29 cellular contexts compared by ENCODE assay signal in genomic region chr10:57494481-57494880, GRCh38.
"Had no signal": no experiment of that assay in that cellular context is flagged by ENCODE, and none has a peak within 500 bp of the region (broad histone marks: within the 10 kb centered on the region; RNA-seq: fewer than 3 reads in every experiment).

No MANE protein-coding gene starts in this region.

- H3K27me3 ChIP-seq: stomach, suprapubic skin, testis, thyroid gland, tibial artery, tibial nerve, transverse colon, upper lobe of left lung, upper lobe of right lung, uterus, vagina had no signal

- ATAC-seq: stimulated activated effector memory CD8-positive, alpha-beta T cell treated with anti-CD3 and anti-CD28 coated beads, Interleukin-12 subunit alpha, Interleukin-12 subunit beta, amount 100 ng/mL, for 72 hours; stimulated activated memory B cell treated with anti-CD40 and anti-IgM and Interleukin-4, amounts not matched to agents 10 μg/mL and 1 μg/mL and 100 μg/mL, for 72 hours; stimulated activated naive B cell treated with anti-CD40 and anti-IgM and Interleukin-4, amounts not matched to agents 10 μg/mL and 1 μg/mL and 100 μg/mL, for 72 hours; stimulated activated naive CD8-positive, alpha-beta T cell treated with anti-CD3 and anti-CD28 coated beads, Interleukin-15, amount 100 ng/mL, for 72 hours; stimulated activated naive CD8-positive, alpha-beta T cell treated with anti-CD3 and anti-CD28 coated beads, Interleukin-15, Interleukin-2, amounts not matched to agents 100 U/mL and 50 U/mL, for 24 hours; upper lobe of right lung had no signal

- H3K27ac Mint-ChIP-seq: stimulated activated effector memory CD8-positive, alpha-beta T cell treated with anti-CD3 and anti-CD28 coated beads, Interleukin-12 subunit alpha, Interleukin-12 subunit beta, amount 100 ng/mL, for 72 hours; stimulated activated memory B cell treated with anti-CD40 and anti-IgM and Interleukin-4, amounts not matched to agents 10 μg/mL and 1 μg/mL and 100 μg/mL, for 72 hours; stimulated activated naive B cell treated with anti-CD40 and anti-IgM and Interleukin-4, amounts not matched to agents 10 μg/mL and 1 μg/mL and 100 μg/mL, for 72 hours; stimulated activated naive CD8-positive, alpha-beta T cell treated with anti-CD3 and anti-CD28 coated beads, Interleukin-15, amount 100 ng/mL, for 72 hours; stimulated activated naive CD8-positive, alpha-beta T cell treated with anti-CD3 and anti-CD28 coated beads, Interleukin-15, Interleukin-2, amounts not matched to agents 100 ng/mL and 50 ng/mL, for 24 hours; type B pancreatic cell had no signal

- H3K9me3 ChIP-seq: stomach, suprapubic skin, testis, thoracic aorta, thyroid gland, tibial artery, transverse colon, upper lobe of left lung, upper lobe of right lung, uterus, vagina had no signal

- H3K27ac ChIP-seq: stomach, suprapubic skin, testis, thoracic aorta, thyroid gland, tibial artery, tibial nerve, transverse colon, upper lobe of left lung, upper lobe of right lung, uterus, vagina had no signal

- H3K4me1 Mint-ChIP-seq: stimulated activated effector memory CD8-positive, alpha-beta T cell treated with anti-CD3 and anti-CD28 coated beads, Interleukin-12 subunit alpha, Interleukin-12 subunit beta, amount 100 ng/mL, for 72 hours; stimulated activated memory B cell treated with anti-CD40 and anti-IgM and Interleukin-4, amounts not matched to agents 10 μg/mL and 1 μg/mL and 100 μg/mL, for 72 hours; stimulated activated naive B cell treated with anti-CD40 and anti-IgM and Interleukin-4, amounts not matched to agents 10 μg/mL and 1 μg/mL and 100 μg/mL, for 72 hours; stimulated activated naive CD8-positive, alpha-beta T cell treated with anti-CD3 and anti-CD28 coated beads, Interleukin-15, amount 100 ng/mL, for 72 hours had no signal

- H3K4me3 ChIP-seq: stomach, suprapubic skin, testis, thoracic aorta, thyroid gland, tibial artery, tibial nerve, transverse colon, upper lobe of left lung, upper lobe of right lung, uterus, vagina had no signal

- H3K27me3 Mint-ChIP-seq: stimulated activated memory B cell treated with anti-CD40 and anti-IgM and Interleukin-4, amounts not matched to agents 10 μg/mL and 1 μg/mL and 100 μg/mL, for 72 hours; stimulated activated naive B cell treated with anti-CD40 and anti-IgM and Interleukin-4, amounts not matched to agents 10 μg/mL and 1 μg/mL and 100 μg/mL, for 72 hours; stimulated activated naive CD8-positive, alpha-beta T cell treated with anti-CD3 and anti-CD28 coated beads, Interleukin-15, amount 100 ng/mL, for 72 hours; stimulated activated naive CD8-positive, alpha-beta T cell treated with anti-CD3 and anti-CD28 coated beads, Interleukin-15, Interleukin-2, amounts not matched to agents 100 ng/mL and 50 ng/mL, for 24 hours; type B pancreatic cell had no signal

- H3K4me3 Mint-ChIP-seq: stimulated activated effector memory CD8-positive, alpha-beta T cell treated with anti-CD3 and anti-CD28 coated beads, Interleukin-12 subunit alpha, Interleukin-12 subunit beta, amount 100 ng/mL, for 72 hours; stimulated activated memory B cell treated with anti-CD40 and anti-IgM and Interleukin-4, amounts not matched to agents 10 μg/mL and 1 μg/mL and 100 μg/mL, for 72 hours; stimulated activated naive B cell treated with anti-CD40 and anti-IgM and Interleukin-4, amounts not matched to agents 10 μg/mL and 1 μg/mL and 100 μg/mL, for 72 hours; stimulated activated naive CD8-positive, alpha-beta T cell treated with anti-CD3 and anti-CD28 coated beads, Interleukin-15, amount 100 ng/mL, for 72 hours; stimulated activated naive CD8-positive, alpha-beta T cell treated with anti-CD3 and anti-CD28 coated beads, Interleukin-15, Interleukin-2, amounts not matched to agents 100 ng/mL and 50 ng/mL, for 24 hours; type B pancreatic cell had no signal

- H3K4me1 ChIP-seq: stomach, suprapubic skin, testis, thyroid gland, tibial artery, tibial nerve, transverse colon, upper lobe of left lung, upper lobe of right lung, uterus, vagina had no signal

- DNase-seq: stimulated activated CD4-positive, alpha-beta T cell treated with anti-CD3 and anti-CD28 coated beads, Interleukin-2, amount 100 ng/mL, for 48 hours; stimulated activated CD4-positive, alpha-beta T cell treated with anti-CD3 and anti-CD28 coated beads, Interleukin-4, amount 100 ng/mL, for 1 hour; stimulated activated CD4-positive, alpha-beta T cell treated with anti-CD3 and anti-CD28 coated beads, Interleukin-4, amount 100 ng/mL, for 24 hours; stimulated activated CD4-positive, alpha-beta T cell treated with anti-CD3 and anti-CD28 coated beads, Interleukin-4, amount 100 ng/mL, for 4 hours; stimulated activated CD8-positive, alpha-beta memory T cell treated with anti-CD3 and anti-CD28 coated beads, Interleukin-4, amount 100 ng/mL, for 48 hours; stimulated activated naive B cell treated with anti-CD40 and anti-IgM and Interleukin-4, amounts not matched to agents 10 μg/mL and 1 μg/mL and 100 μg/mL, for 72 hours; stimulated activated naive CD4-positive, alpha-beta T cell; stimulated activated naive CD4-positive, alpha-beta T cell treated with Interleukin-2 at 50 U/mL for 16 hours; stimulated activated naive CD8-positive, alpha-beta T cell treated with anti-CD3 and anti-CD28 coated beads, Interleukin-15, amount 100 ng/mL, for 72 hours; stimulated activated naive CD8-positive, alpha-beta T cell treated with anti-CD3 and anti-CD28 coated beads, Interleukin-15, Interleukin-2, amounts not matched to agents 100 U/mL and 50 U/mL, for 24 hours; stomach; substantia nigra; testis; thyroid gland; tibial artery; transverse colon; trophoblast cell; upper lobe of left lung; upper lobe of right lung; uterus had no signal

- H3K36me3 Mint-ChIP-seq: stimulated activated effector memory CD8-positive, alpha-beta T cell treated with anti-CD3 and anti-CD28 coated beads, Interleukin-12 subunit alpha, Interleukin-12 subunit beta, amount 100 ng/mL, for 72 hours; stimulated activated memory B cell treated with anti-CD40 and anti-IgM and Interleukin-4, amounts not matched to agents 10 μg/mL and 1 μg/mL and 100 μg/mL, for 72 hours; stimulated activated naive B cell treated with anti-CD40 and anti-IgM and Interleukin-4, amounts not matched to agents 10 μg/mL and 1 μg/mL and 100 μg/mL, for 72 hours; type B pancreatic cell had no signal

- H3K9me3 Mint-ChIP-seq: type B pancreatic cell had no signal

- FAIRE-seq: urothelium cell line had no signal

- H3K36me3 ChIP-seq: stomach, suprapubic skin, thoracic aorta, thyroid gland, tibial artery, tibial nerve, transverse colon, upper lobe of left lung, upper lobe of right lung, uterus, vagina had no signal
